ENCODE assay signal across 13 cellular contexts in the genomic region with DNA sequence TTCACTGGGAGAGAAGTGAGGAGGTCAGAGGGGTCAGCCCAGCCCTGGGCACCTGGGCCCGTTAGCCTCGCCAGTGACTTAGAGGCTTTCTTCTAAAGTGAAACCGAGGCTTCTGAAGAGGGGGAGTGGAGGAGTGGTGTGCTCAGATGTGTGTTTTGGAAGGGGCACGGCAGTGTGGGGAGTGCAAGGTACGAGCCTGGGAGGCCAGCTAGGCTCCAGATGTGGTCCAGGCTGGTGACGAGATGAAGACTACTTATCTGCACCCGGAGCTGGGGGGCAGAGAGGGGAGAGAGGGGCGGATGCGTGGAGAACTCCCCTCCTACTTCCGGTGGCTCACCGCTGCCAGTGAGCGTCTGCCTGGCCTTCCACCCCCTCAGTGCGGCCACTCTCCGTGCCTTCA.
DNase-seq lines count a peak whose midpoint lies in the region; ATAC-seq and TF ChIP-seq lines count a peak whose summit lies in the region.
"Had no signal": no experiment of that assay in that cellular context is flagged by ENCODE, and none has a peak within 500 bp of the region (broad histone marks: within the 10 kb centered on the region; RNA-seq: fewer than 3 reads in every experiment).

No MANE protein-coding gene starts in this region.

- no peak for ATAC-seq in HG02884 (IDR thresholded peaks at IDR 0.05; ENCODE audit: unreplicated experiment)
- ATAC-seq in GM19467 (IDR thresholded peaks at IDR 0.05; ENCODE audit: unreplicated experiment) = no peak
- ATAC-seq: GM12878 had no signal

- H3K4me1 Mint-ChIP-seq in osteocyte (ENCODE audit: unreplicated experiment) = no peaks in the 10 kb centered on the region

- no peaks in the 10 kb centered on the region for H3K36me3 Mint-ChIP-seq in osteocyte (ENCODE audit: unreplicated experiment)

- TF ChIP-seq CTCF in GM10266 (IDR thresholded peaks at IDR 0.05; ENCODE audit: control insufficient read depth, insufficient read depth, low read depth, missing control alignments) (no peak), osteocyte (IDR thresholded peaks at IDR 0.05) (no peak)

- peak; percentile 64 for DNase-seq in NCI-H2227 (lab: John Stamatoyannopoulos, UW; ENCODE audit: unreplicated experiment)
- no peak for DNase-seq in NCI-H2227 treated with DMSO at 0.1 percent for 48 hours (lab: John Stamatoyannopoulos, UW)
- DNase-seq in GM10266 (ENCODE audit: extremely low spot score) = peak; percentile 2
- DNase-seq in SHP77 treated with DMSO at 0.1 percent for 48 hours (lab: John Stamatoyannopoulos, UW) = peak; percentile 66
- DNase-seq in osteocyte (ENCODE audit: extremely low spot score, unreplicated experiment) = peak; percentile 79
- DNase-seq in inferior parietal cortex (ENCODE audit: extremely low spot score) = no peak
- DNase-seq: DMS53, NCI-H1048, NCI-H1694, SJCRH30 had no signal

- H3K4me3 Mint-ChIP-seq in osteocyte (ENCODE audit: unreplicated experiment) = no peak overlapping the region

- H3K27me3 Mint-ChIP-seq in osteocyte (ENCODE audit: unreplicated experiment) = peaks cover 6% of the 10 kb centered on the region

- no peak overlapping the region for H3K27ac Mint-ChIP-seq in osteocyte (ENCODE audit: unreplicated experiment)

- H3K9me3 Mint-ChIP-seq in osteocyte (ENCODE audit: unreplicated experiment) = no peaks in the 10 kb centered on the region

Comparison
In these comparisons a context has a peak if more than half of its experiments do, and no peak if none do; other contexts are left out.
1. DNase-seq: peak in NCI-H2227 (single experiment), GM10266 (single experiment), SHP77 treated with DMSO at 0.1 percent for 48 hours (single experiment) and osteocyte (single experiment); none in NCI-H2227 treated with DMSO at 0.1 percent for 48 hours (single experiment) and inferior parietal cortex (single experiment).